Comparison of ENCODE assay signal across 8 cellular contexts in genomic region chr7:96320437-96320836, GRCh38. TPM values are rescaled to one million over a fixed set of nuclear protein-coding genes. Genes with fewer than 3 reads are reported as not detected.
A peak's percentile ranks its signal among the peaks of the same experiment; 100 is the strongest.
DNase-seq lines count a peak whose midpoint lies in the region; ATAC-seq and TF ChIP-seq lines count a peak whose summit lies in the region.

No MANE protein-coding gene starts in this region.

- CTCF ChIA-PET in Caco-2 (lab: Charles Lee): no interaction called here

- H3K4me1 ChIP-seq in Caco-2 (peaks cover 24% of the 10 kb centered on the region), neuron (ENCODE audit: insufficient read depth, low read length) (peaks cover 11% of the 10 kb centered on the region)

- peaks cover 24% of the 10 kb centered on the region for H3K4me1 Mint-ChIP-seq in Caco-2 (ENCODE audit: low read depth, unreplicated experiment)
- H3K4me1 Mint-ChIP-seq in brain: peaks cover 30% of the 10 kb centered on the region

- no peak for DNase-seq in Caco-2
- DNase-seq in HK-2 (ENCODE audit: unreplicated experiment): no peak
- DNase-seq in NCI-H774 (lab: John Stamatoyannopoulos, UW): no peak
- DNase-seq in NCI-H226: no peak

- peak; percentile 38 for ATAC-seq in GM19467 (IDR thresholded peaks at IDR 0.05; ENCODE audit: unreplicated experiment)
- ATAC-seq in HG03558 (IDR thresholded peaks at IDR 0.05; ENCODE audit: extremely low read depth, unreplicated experiment): peak; percentile 53

- H3K4me3 ChIP-seq in Caco-2 (ENCODE audit: low read depth, low read length): peak overlapping the region; percentile 90
- H3K4me3 ChIP-seq in neuron (ENCODE audit: low read length): peak overlapping the region; percentile 94

- intact Hi-C loops in Caco-2 (cut with micrococcal nuclease; ENCODE audit: unreplicated experiment): loop anchor here (2.0 to 5.0 kb wide), 4 partner anchors 37 to 146 kb away; no protein-coding TSS in a partner anchor

- no peak overlapping the region for H3K27ac Mint-ChIP-seq in Caco-2 (ENCODE audit: unreplicated experiment)
- H3K27ac Mint-ChIP-seq in brain: peak overlapping the region; percentile 94 to 99 (median 96)

- H3K9me3 ChIP-seq in Caco-2: no peaks in the 10 kb centered on the region
- H3K9me3 ChIP-seq in neuron (ENCODE audit: low read length): no peaks in the 10 kb centered on the region

- H3K27me3 Mint-ChIP-seq in Caco-2 (ENCODE audit: insufficient read depth, unreplicated experiment): no peaks in the 10 kb centered on the region
- H3K27me3 Mint-ChIP-seq in brain: peaks cover 5% of the 10 kb centered on the region

- TF ChIP-seq CTCF in Caco-2 (IDR thresholded peaks at IDR 0.05; ENCODE audit: insufficient read depth in 1 of 2, low read depth in 1 of 2, low read length in 1 of 2, severe bottlenecking in 1 of 2, unreplicated experiment in 1 of 2): no peak
- no peak for TF ChIP-seq CTCF in brain (conservative IDR thresholded peaks at IDR 0.05)

- BruUV-seq in Caco-2 (replicated peaks; lab: Mats Ljungman, UMichigan): no TSS peak

- no peaks in the 10 kb centered on the region for H3K9me3 Mint-ChIP-seq in Caco-2 (ENCODE audit: unreplicated experiment)
- no peaks in the 10 kb centered on the region for H3K9me3 Mint-ChIP-seq in brain

- H3K36me3 ChIP-seq in Caco-2 (ENCODE audit: control insufficient read depth, insufficient read depth, low read length) (no peaks in the 10 kb centered on the region; the same call in 1 of the 2 replicates), neuron (ENCODE audit: insufficient read depth, low read length) (no peaks in the 10 kb centered on the region)

- H3K27me3 ChIP-seq in Caco-2 (replicated peaks; ENCODE audit: control insufficient read depth, insufficient read depth, low read length) (no peaks in the 10 kb centered on the region), neuron (ENCODE audit: insufficient read depth, low read length) (no peaks in the 10 kb centered on the region)

- H3K4me3 Mint-ChIP-seq in Caco-2 (ENCODE audit: unreplicated experiment) (peak overlapping the region; percentile 90), brain (peak overlapping the region; percentile 92 to 97 (median 95))

- POLR2A ChIA-PET in Caco-2 (lab: Charles Lee): no interaction called here

- peaks cover 13% of the 10 kb centered on the region for H3K36me3 Mint-ChIP-seq in Caco-2 (ENCODE audit: insufficient read depth, unreplicated experiment)
- H3K36me3 Mint-ChIP-seq in brain: peaks cover 4% of the 10 kb centered on the region

- no peak overlapping the region for H2AFZ ChIP-seq in neuron (ENCODE audit: low read depth, low read length)

RNA-seq across cellular contexts. Expression of gene SLC25A13, which starts 1.5 kb away (rescaled TPM):
- 100 and 102 TPM in 2 replicates for total RNA-seq in Caco-2 (2022)
- polyA plus RNA-seq in brain (ENCODE audit: insufficient read depth, low read depth, low replicate concordance): 8.9 TPM
